8 cellular contexts compared by ENCODE assay signal in genomic region chr7:17941171-17941490, GRCh38. TPM values are rescaled to one million over a fixed set of nuclear protein-coding genes. Genes with fewer than 3 reads are reported as not detected.
DNase-seq lines count a peak whose midpoint lies in the region; ATAC-seq and TF ChIP-seq lines count a peak whose summit lies in the region.

No MANE protein-coding gene starts in this region.

- H3K4me1 ChIP-seq in esophagus (ENCODE audit: control insufficient read depth in 2 of 2, insufficient read depth in 2 of 2, low read length in 1 of 2), result no peaks in the 10 kb centered on the region
- peaks cover 24% of the 10 kb centered on the region for H3K4me1 ChIP-seq in osteoblast (ENCODE audit: insufficient read depth, low read length)

- H3K36me3 ChIP-seq in esophagus (ENCODE audit: control insufficient read depth in 2 of 2, insufficient read depth in 2 of 2, low read length in 1 of 2) (no peaks in the 10 kb centered on the region), osteoblast (ENCODE audit: insufficient read depth, low read length) (no peaks in the 10 kb centered on the region)

- 28 to 39% methylated on average over 5 of the region's 5 CpGs for WGBS in esophagus, 2 donors

- H3K27ac ChIP-seq in esophagus (ENCODE audit: low read depth in 2 of 2, low read length in 1 of 2) (no peak overlapping the region), osteoblast (ENCODE audit: low read depth, low read length) (peak overlapping the region; percentile 97)

- peak overlapping the region; percentile 99 for H3K4me2 ChIP-seq in osteoblast (ENCODE audit: insufficient read depth, low read length)

- peaks cover 47% of the 10 kb centered on the region for H3K79me2 ChIP-seq in osteoblast (ENCODE audit: insufficient read depth, low read length)

- H3K36me3 Mint-ChIP-seq in activated CD4-positive, alpha-beta T cell treated with anti-CD3 and anti-CD28 coated beads, Interleukin-2, amount 10 ng/mL, durations not matched to agents 7 days and 5 days (ENCODE audit: low read depth), result no peaks in the 10 kb centered on the region

- peak overlapping the region; percentile 96 for H3K4me3 Mint-ChIP-seq in activated CD4-positive, alpha-beta T cell treated with anti-CD3 and anti-CD28 coated beads, Interleukin-2, amount 10 ng/mL, durations not matched to agents 7 days and 5 days

- no peaks in the 10 kb centered on the region for H3K27me3 Mint-ChIP-seq in activated CD4-positive, alpha-beta T cell treated with anti-CD3 and anti-CD28 coated beads, Interleukin-2, amount 10 ng/mL, durations not matched to agents 7 days and 5 days

- peaks cover 41% of the 10 kb centered on the region for H3K4me1 Mint-ChIP-seq in activated CD4-positive, alpha-beta T cell treated with anti-CD3 and anti-CD28 coated beads, Interleukin-2, amount 10 ng/mL, durations not matched to agents 7 days and 5 days

- POLR2A ChIA-PET in activated CD4-positive, alpha-beta T cell treated with anti-CD3 and anti-CD28 coated beads, Interleukin-2, amount 10 ng/mL, durations not matched to agents 7 days and 5 days (lab: Charles Lee), result no interaction called here

- H4K20me1 ChIP-seq in osteoblast (ENCODE audit: insufficient read depth, low read length), result peaks cover 18% of the 10 kb centered on the region

- peak overlapping the region; percentile 97 for H3K27ac Mint-ChIP-seq in activated CD4-positive, alpha-beta T cell treated with anti-CD3 and anti-CD28 coated beads, Interleukin-2, amount 10 ng/mL, durations not matched to agents 7 days and 5 days

- no peak for ATAC-seq in GM21576 (IDR thresholded peaks at IDR 0.05; ENCODE audit: unreplicated experiment)

- DNase-seq in activated CD4-positive, alpha-beta T cell treated with anti-CD3 and anti-CD28 coated beads, Interleukin-2, amount 10 ng/mL, durations not matched to agents 7 days and 5 days, result no peak
- no peak for DNase-seq in activated CD4-positive, alpha-beta T cell treated with anti-CD3 and anti-CD28 coated beads for 4 hours
- DNase-seq in SK-N-DZ (ENCODE audit: low spot score), result peak; percentile 12
- no peak for DNase-seq in osteoblast (ENCODE audit: insufficient read length, low spot score, missing footprints)
- no peak for DNase-seq in NCI-H524 treated with DMSO at 0.1 percent for 48 hours (lab: John Stamatoyannopoulos, UW)
- no peak for DNase-seq in T-helper 9 cell

- TF ChIP-seq CTCF in osteoblast (IDR thresholded peaks at IDR 0.05; ENCODE audit: extremely low read depth, low read depth, low read length), result peak; percentile 2

- CTCF ChIA-PET in activated CD4-positive, alpha-beta T cell treated with anti-CD3 and anti-CD28 coated beads, Interleukin-2, amount 10 ng/mL, durations not matched to agents 7 days and 5 days (lab: Charles Lee), result no interaction called here

- peak overlapping the region; percentile 99 for H2AFZ ChIP-seq in osteoblast (ENCODE audit: low read length)

- H3K9me3 Mint-ChIP-seq in activated CD4-positive, alpha-beta T cell treated with anti-CD3 and anti-CD28 coated beads, Interleukin-2, amount 10 ng/mL, durations not matched to agents 7 days and 5 days, result no peaks in the 10 kb centered on the region

- H3K4me3 ChIP-seq in esophagus (ENCODE audit: low read depth in 1 of 2, low read length in 2 of 2) (peak overlapping the region; percentile 90 to 96), osteoblast (ENCODE audit: insufficient read depth, low read length) (peak overlapping the region; percentile 97)

- H3K27me3 ChIP-seq in esophagus (ENCODE audit: control insufficient read depth in 1 of 2, insufficient read depth in 2 of 2, low read length in 2 of 2), result no peaks in the 10 kb centered on the region
- H3K27me3 ChIP-seq in osteoblast (ENCODE audit: insufficient read depth, low read length), result no peaks in the 10 kb centered on the region

- H3K9me3 ChIP-seq in esophagus (ENCODE audit: control insufficient read depth in 2 of 2, insufficient read depth in 1 of 2, low read depth in 1 of 2, low read length in 1 of 2) (no peaks in the 10 kb centered on the region), osteoblast (ENCODE audit: low read depth, low read length) (no peaks in the 10 kb centered on the region)

RNA-seq across cellular contexts. Expression of gene SNX13, which starts 0.8 kb away (rescaled TPM):
- 10 to 100 TPM; 25.3 to 26.3 TPM for total RNA-seq in activated CD4-positive, alpha-beta T cell treated with anti-CD3 and anti-CD28 coated beads, Interleukin-2, amount 10 ng/mL, durations not matched to agents 7 days and 5 days
- polyA plus RNA-seq in SK-N-DZ (2014; cell fraction: cytosol; rRNA removed), result 28.9 and 35.0 TPM in 2 replicates
- 29.6 and 35.0 TPM in 2 replicates for polyA plus RNA-seq in SK-N-DZ (2014; cell fraction: nucleus; rRNA removed)
- polyA plus RNA-seq in esophagus, result 1 to 10 TPM; 6.6 to 7.4 TPM
- 59.7 and 61.3 TPM in 2 replicates for total RNA-seq in osteoblast
